Comparison of ENCODE assay signal across 10 cellular contexts in genomic region chr5:151451626-151452520, GRCh38. TPM values are rescaled to one million over a fixed set of nuclear protein-coding genes. Genes with fewer than 3 reads are reported as not detected.
DNase-seq lines count a peak whose midpoint lies in the region; ATAC-seq, FAIRE-seq and TF ChIP-seq lines count a peak whose summit lies in the region.
"Had no signal": no experiment of that assay in that cellular context is flagged by ENCODE, and none has a peak within 500 bp of the region (broad histone marks: within the 10 kb centered on the region; RNA-seq: fewer than 3 reads in every experiment).

No MANE protein-coding gene starts in this region.

- no peak overlapping the region for H2BK120ac ChIP-seq in mesendoderm (ENCODE audit: low read depth, low read length)

- DNase-seq in GM12891 (ENCODE audit: insufficient read length, low spot score) (peak; percentile 19), lung microvascular endothelial cell (ENCODE audit: low read depth in 2 of 2) (peak; percentile 3 to 23), retina (no peak), LoVo (ENCODE audit: low spot score) (no peak), mesendoderm (no peak), right cardiac atrium (no peak)
- DNase-seq: activated naive CD8-positive, alpha-beta T cell treated with anti-CD3 and anti-CD28 coated beads for 36 hours; stimulated activated naive CD8-positive, alpha-beta T cell treated with anti-CD3 and anti-CD28 coated beads, Interleukin-15, Interleukin-2, amounts not matched to agents 100 U/mL and 50 U/mL, for 24 hours had no signal

- no peak overlapping the region for H4K8ac ChIP-seq in mesendoderm (ENCODE audit: low read depth, low read length)

- ATAC-seq in GM21786 (IDR thresholded peaks at IDR 0.05; ENCODE audit: unreplicated experiment) (peak; percentile 54), right cardiac atrium (no peak)
- ATAC-seq: stimulated activated naive CD8-positive, alpha-beta T cell treated with anti-CD3 and anti-CD28 coated beads, Interleukin-15, Interleukin-2, amounts not matched to agents 100 U/mL and 50 U/mL, for 24 hours had no signal

- H3K27ac ChIP-seq in HUES48 (ENCODE audit: low read depth, low read length) (peak overlapping the region; percentile 18), mesendoderm (ENCODE audit: low read depth, low read length) (no peak overlapping the region), right cardiac atrium (ENCODE audit: low read length) (no peak overlapping the region)

- H3K27me3 ChIP-seq in HUES48 (ENCODE audit: control insufficient read depth, insufficient read depth, low read length) (no peaks in the 10 kb centered on the region), mesendoderm (ENCODE audit: insufficient read depth, low read length, poor library complexity) (no peaks in the 10 kb centered on the region), right cardiac atrium (ENCODE audit: control insufficient read depth, insufficient read depth) (no peaks in the 10 kb centered on the region)

- H3K9ac ChIP-seq in HUES48 (ENCODE audit: low read depth, low read length), result no peak overlapping the region
- H3K9ac ChIP-seq in mesendoderm (ENCODE audit: low read length), result no peak overlapping the region

- no peak overlapping the region for H3K4me3 ChIP-seq in HUES48 (ENCODE audit: low read depth, low read length)
- no peak overlapping the region for H3K4me3 ChIP-seq in mesendoderm (ENCODE audit: low read length)
- no peak overlapping the region for H3K4me3 ChIP-seq in right cardiac atrium (ENCODE audit: low read length)

- H3K56ac ChIP-seq in mesendoderm (ENCODE audit: low read length), result no peak overlapping the region

- no peak overlapping the region for H2BK5ac ChIP-seq in mesendoderm (ENCODE audit: low read length)

- H3K36me3 ChIP-seq in HUES48 (ENCODE audit: control insufficient read depth, insufficient read depth, low read length), result no peaks in the 10 kb centered on the region
- no peaks in the 10 kb centered on the region for H3K36me3 ChIP-seq in mesendoderm (ENCODE audit: control insufficient read depth, insufficient read depth, low read length)

- H2BK15ac ChIP-seq in mesendoderm (replicated peaks; ENCODE audit: low read depth), result no peak overlapping the region

- no peak overlapping the region for H4K5ac ChIP-seq in mesendoderm (ENCODE audit: low read length)

- WGBS in mesendoderm (ENCODE audit: extremely low coverage, insufficient coverage, low lambda C conversion rate), result no CpG with 5 or more reads among the region's 8 CpGs
- 83% methylated on average over 8 of the region's 8 CpGs for WGBS in right cardiac atrium

- no peak for FAIRE-seq in GM12891 (lab: Jason Lieb, UNC)

- H2AK5ac ChIP-seq in mesendoderm (ENCODE audit: low read length), result no peak overlapping the region

- H3K4ac ChIP-seq in mesendoderm (ENCODE audit: low read depth, low read length), result no peak overlapping the region

- no peak overlapping the region for H3K4me2 ChIP-seq in mesendoderm (ENCODE audit: low read length)

- no peak overlapping the region for H3K18ac ChIP-seq in mesendoderm (ENCODE audit: low read length)

- no peaks in the 10 kb centered on the region for H3K9me3 ChIP-seq in HUES48 (ENCODE audit: control insufficient read depth, insufficient read depth, low read length)
- no peaks in the 10 kb centered on the region for H3K9me3 ChIP-seq in right cardiac atrium (ENCODE audit: control insufficient read depth, low read length)

- H3K23ac ChIP-seq in mesendoderm (ENCODE audit: low read length), result no peak overlapping the region

- no peak for TF ChIP-seq POLR2A in GM12891 (IDR thresholded peaks at IDR 0.05; ENCODE audit: low read depth, low read length)

- H3K79me1 ChIP-seq in mesendoderm (ENCODE audit: low read length), result peaks cover 3% of the 10 kb centered on the region

- intact Hi-C loops in right cardiac atrium (cut with DNase I), result no loop called here

- peaks cover 20% of the 10 kb centered on the region for H3K4me1 ChIP-seq in HUES48 (ENCODE audit: control insufficient read depth, insufficient read depth, low read length)
- H3K4me1 ChIP-seq in mesendoderm (ENCODE audit: control insufficient read depth, low read depth, low read length), result no peaks in the 10 kb centered on the region
- H3K4me1 ChIP-seq in right cardiac atrium (ENCODE audit: control insufficient read depth, insufficient read depth, low read length), result no peaks in the 10 kb centered on the region

- H3K79me2 ChIP-seq in mesendoderm (ENCODE audit: control insufficient read depth, insufficient read depth, low read length), result peaks cover 2% of the 10 kb centered on the region

TF ChIP-seq in GM12891, 5 proteins besides CTCF, POLR2A, EP300 and RAD21:
- TF ChIP-seq POLR2AphosphoS5 (IDR thresholded peaks at IDR 0.05; ENCODE audit: low read depth, low read length) (no peak), POU2F2 (IDR thresholded peaks at IDR 0.05; ENCODE audit: low read depth, low read length) (no peak), TAF1 (IDR thresholded peaks at IDR 0.05; ENCODE audit: low read depth, low read length) (no peak), SPI1 (IDR thresholded peaks at IDR 0.05; ENCODE audit: low read depth, low read length) (no peak), PAX5 (IDR thresholded peaks at IDR 0.05; ENCODE audit: insufficient read depth, low read length, severe bottlenecking) (no peak)
TF ChIP-seq in GM12891: peak in this region for 0.

RNA-seq across cellular contexts. Expression of gene SLC36A1, which starts 4.5 kb away (rescaled TPM):
- 1.1 TPM for polyA plus RNA-seq in GM12891 (2012; ENCODE audit: low read depth, missing spikeins)
- total RNA-seq in lung microvascular endothelial cell (1.4 and 1.5 TPM in 2 replicates), right cardiac atrium (1 to 10 TPM; 3.0 to 6.2 (median 5.1) TPM)
- polyA plus RNA-seq in mesendoderm (2013, experiment 1 of 2), result 5.1 TPM
- polyA plus RNA-seq in mesendoderm (2013, experiment 2 of 2), result 6.9 TPM
- polyA plus RNA-seq in right cardiac atrium, result 1.3 TPM

Comparison
In these comparisons a context has a peak if more than half of its experiments do, and no peak if none do; other contexts are left out.
1. DNase-seq: peak in GM12891 (single experiment) and lung microvascular endothelial cell (2 of 2); none in retina (single experiment), LoVo (single experiment), mesendoderm (single experiment) and right cardiac atrium (0 of 3).